Comparison of ENCODE assay signal across 12 cellular contexts in genomic region chr7:50379082-50379481, GRCh38.
A peak's percentile ranks its signal among the peaks of the same experiment; 100 is the strongest.
DNase-seq lines count a peak whose midpoint lies in the region; ATAC-seq and TF ChIP-seq lines count a peak whose summit lies in the region.
"Had no signal": no experiment of that assay in that cellular context is flagged by ENCODE, and none has a peak within 500 bp of the region (broad histone marks: within the 10 kb centered on the region; RNA-seq: fewer than 3 reads in every experiment).

No MANE protein-coding gene starts in this region.

- no peak for DNase-seq in CD4-positive, alpha-beta T cell
- DNase-seq in HT-29 (ENCODE audit: low spot score) (peak; percentile 15), WERI-Rb-1 (peak; percentile 42)
- DNase-seq: activated CD4-positive, CD25-positive, alpha-beta regulatory T cell; NCI-H187 treated with DMSO at 0.1 percent for 48 hours; right cardiac atrium had no signal

- H3K4me1 Mint-ChIP-seq in CD4-positive, alpha-beta T cell (ENCODE audit: low read depth): peaks cover 98% of the 10 kb centered on the region

- peak overlapping the region; percentile 33; the same call in 1 of the 2 replicates for H3K9ac ChIP-seq in iPS-20b (ENCODE audit: low read depth, low read length)

- CTCF ChIA-PET in CD4-positive, alpha-beta T cell (lab: Charles Lee): interaction anchor here (1.0 kb wide), 1 partner anchor 20 kb away, joined by 3 read pairs; no protein-coding TSS in a partner anchor

- H3K36me3 Mint-ChIP-seq in CD4-positive, alpha-beta T cell (ENCODE audit: low read depth): peaks cover 100% of the 10 kb centered on the region

- H3K36me3 ChIP-seq in WERI-Rb-1: no peaks in the 10 kb centered on the region
- no peaks in the 10 kb centered on the region for H3K36me3 ChIP-seq in iPS-20b (ENCODE audit: insufficient read depth, low read depth, low read length)
- H3K36me3 ChIP-seq: cardiac muscle cell had no signal

- peak overlapping the region; percentile 7 for H3K4me3 Mint-ChIP-seq in CD4-positive, alpha-beta T cell

- H3K9me3 ChIP-seq in CD4-positive, alpha-beta T cell (ENCODE audit: control insufficient read depth, low read length): no peaks in the 10 kb centered on the region
- H3K9me3 ChIP-seq in WERI-Rb-1 (ENCODE audit: severe bottlenecking) (no peaks in the 10 kb centered on the region), iPS-20b (ENCODE audit: insufficient read depth, low read depth, low read length) (no peaks in the 10 kb centered on the region)

- TF ChIP-seq CTCF in CD4-positive, alpha-beta T cell (IDR thresholded peaks at IDR 0.05): no peak
- no peak for TF ChIP-seq CTCF in WERI-Rb-1 (IDR thresholded peaks at IDR 0.05; ENCODE audit: low read depth, low read length)

- POLR2A ChIA-PET in CD4-positive, alpha-beta T cell (lab: Charles Lee): interaction anchor here (0.7 to 2.8 kb wide), 5 partner anchors 9 to 174 kb away, joined by 4 to 16 read pairs (median 5); no protein-coding TSS in a partner anchor

- no peak overlapping the region for H3K27ac Mint-ChIP-seq in CD4-positive, alpha-beta T cell

- peak overlapping the region; percentile 37 for H3K27ac ChIP-seq in CD4-positive, alpha-beta T cell (ENCODE audit: low read depth, low read length)
- H3K27ac ChIP-seq in WERI-Rb-1 (no peak overlapping the region), iPS-20b (ENCODE audit: low read length) (peak overlapping the region; percentile 68)
- H3K27ac ChIP-seq: cardiac muscle cell had no signal

- intact Hi-C loops in CD4-positive, alpha-beta T cell (cut with DNase I, micrococcal nuclease): no loop called here

- peaks cover 45% of the 10 kb centered on the region for H3K4me1 ChIP-seq in iPS-20b (ENCODE audit: insufficient read depth, low read length)

- peak; percentile 34 for ATAC-seq in CD4-positive, alpha-beta T cell (ENCODE audit: poor library complexity)
- no peak for ATAC-seq in GM18868 (IDR thresholded peaks at IDR 0.05; ENCODE audit: unreplicated experiment)
- ATAC-seq in HG03135 (IDR thresholded peaks at IDR 0.05; ENCODE audit: unreplicated experiment): no peak
- no peak for ATAC-seq in HG03175 (IDR thresholded peaks at IDR 0.05; ENCODE audit: unreplicated experiment)
- ATAC-seq in GM21515 (IDR thresholded peaks at IDR 0.05; ENCODE audit: unreplicated experiment): no peak
- ATAC-seq: right cardiac atrium had no signal

- H3K9me3 Mint-ChIP-seq in CD4-positive, alpha-beta T cell: no peaks in the 10 kb centered on the region

- H3K27me3 ChIP-seq in CD4-positive, alpha-beta T cell (ENCODE audit: control insufficient read depth, insufficient read depth, low read length): no peaks in the 10 kb centered on the region
- H3K27me3 ChIP-seq in WERI-Rb-1 (ENCODE audit: insufficient read depth, low read depth, severe bottlenecking): no peaks in the 10 kb centered on the region
- H3K27me3 ChIP-seq in iPS-20b (ENCODE audit: insufficient read depth, low read length): no peaks in the 10 kb centered on the region

- no peaks in the 10 kb centered on the region for H3K27me3 Mint-ChIP-seq in CD4-positive, alpha-beta T cell

- no peak overlapping the region for H3K4me3 ChIP-seq in WERI-Rb-1 (ENCODE audit: low read depth, low read length)
- H3K4me3 ChIP-seq in iPS-20b (ENCODE audit: low read length): peak overlapping the region; percentile 27; the same call in 1 of the 2 replicates
- H3K4me3 ChIP-seq: cardiac muscle cell had no signal

Comparison
In these comparisons a context has a peak if more than half of its experiments do, and no peak if none do; other contexts are left out.
1. DNase-seq: peak in HT-29 (single experiment) and WERI-Rb-1 (single experiment); none in CD4-positive, alpha-beta T cell (0 of 10).